19 cellular contexts compared by ENCODE assay signal in genomic region chr22:24361976-24362646, GRCh38.
"Had no signal": no experiment of that assay in that cellular context is flagged by ENCODE, and none has a peak within 500 bp of the region (broad histone marks: within the 10 kb centered on the region; RNA-seq: fewer than 3 reads in every experiment).

No MANE protein-coding gene starts in this region.

- H3K4me1 ChIP-seq: foreskin keratinocyte had no signal

- H3K27me3 Mint-ChIP-seq: activated CD4-positive, alpha-beta memory T cell treated with anti-CD3 and anti-CD28 coated beads, Interleukin-2, amount 10 ng/mL, durations not matched to agents 7 days and 5 days; activated naive CD8-positive, alpha-beta T cell; naive thymus-derived CD4-positive, alpha-beta T cell had no signal

- H3K36me3 Mint-ChIP-seq: activated naive CD8-positive, alpha-beta T cell had no signal

- H3K27ac Mint-ChIP-seq: activated CD4-positive, alpha-beta memory T cell treated with anti-CD3 and anti-CD28 coated beads, Interleukin-2, amount 10 ng/mL, durations not matched to agents 7 days and 5 days; activated naive CD8-positive, alpha-beta T cell; activated T-helper 2 cell treated with anti-CD3 and anti-CD28 coated beads, Interferon-gamma antibody, Interleukin-2, Interleukin-4, amounts not matched to agents 10 μg/mL and 5 μg/mL and 100 μg/mL, durations not matched to agents 14 hours and 24 hours and 36 hours had no signal

- H3K4me3 ChIP-seq: adrenal gland, lower lobe of right lung, spleen, thoracic aorta, upper lobe of right lung had no signal

- DNase-seq: activated CD4-positive, alpha-beta memory T cell treated with anti-CD3 and anti-CD28 coated beads, Interleukin-2, amount 10 ng/mL, durations not matched to agents 7 days and 5 days; activated CD4-positive, alpha-beta T cell treated with anti-CD3 and anti-CD28 coated beads for 48 hours; activated CD4-positive, CD25-positive, alpha-beta regulatory T cell; activated naive CD4-positive, alpha-beta T cell; adrenal gland; effector CD4-positive, alpha-beta T cell; erythroblast; foreskin keratinocyte; lower lobe of right lung; naive thymus-derived CD4-positive, alpha-beta T cell; retina; spleen; stimulated activated CD4-positive, alpha-beta T cell treated with anti-CD3 and anti-CD28 coated beads, Interleukin-4, amount 100 ng/mL, for 1 hour; stimulated activated naive CD4-positive, alpha-beta T cell treated with Interleukin-2 at 50 U/mL for 16 hours; upper lobe of right lung had no signal

- H3K9me3 Mint-ChIP-seq: activated CD4-positive, alpha-beta memory T cell treated with anti-CD3 and anti-CD28 coated beads, Interleukin-2, amount 10 ng/mL, durations not matched to agents 7 days and 5 days; activated T-helper 2 cell treated with anti-CD3 and anti-CD28 coated beads, Interferon-gamma antibody, Interleukin-2, Interleukin-4, amounts not matched to agents 10 μg/mL and 5 μg/mL and 100 μg/mL, durations not matched to agents 14 hours and 24 hours and 36 hours; naive thymus-derived CD4-positive, alpha-beta T cell; T-helper 1 cell treated with Interleukin-12 subunit alpha and Interleukin-12 subunit beta and Interleukin-4 antibody, amounts not matched to agents 30 μg/mL and 1 μg/mL, for 36 hours had no signal

- H3K27ac ChIP-seq: adrenal gland, foreskin keratinocyte, spleen, thoracic aorta had no signal

- ATAC-seq: foreskin keratinocyte; lower lobe of right lung; naive thymus-derived CD4-positive, alpha-beta T cell; upper lobe of right lung had no signal

- H3K4me3 Mint-ChIP-seq: activated CD4-positive, alpha-beta memory T cell treated with anti-CD3 and anti-CD28 coated beads, Interleukin-2, amount 10 ng/mL, durations not matched to agents 7 days and 5 days; activated naive CD8-positive, alpha-beta T cell; naive thymus-derived CD4-positive, alpha-beta T cell; T-helper 1 cell treated with Interleukin-12 subunit alpha and Interleukin-12 subunit beta and Interleukin-4 antibody, amounts not matched to agents 30 μg/mL and 1 μg/mL, for 36 hours had no signal

- H3K27me3 ChIP-seq: adrenal gland, foreskin keratinocyte, spleen, upper lobe of right lung had no signal
